9 cellular contexts compared by ENCODE assay signal in the genomic region with DNA sequence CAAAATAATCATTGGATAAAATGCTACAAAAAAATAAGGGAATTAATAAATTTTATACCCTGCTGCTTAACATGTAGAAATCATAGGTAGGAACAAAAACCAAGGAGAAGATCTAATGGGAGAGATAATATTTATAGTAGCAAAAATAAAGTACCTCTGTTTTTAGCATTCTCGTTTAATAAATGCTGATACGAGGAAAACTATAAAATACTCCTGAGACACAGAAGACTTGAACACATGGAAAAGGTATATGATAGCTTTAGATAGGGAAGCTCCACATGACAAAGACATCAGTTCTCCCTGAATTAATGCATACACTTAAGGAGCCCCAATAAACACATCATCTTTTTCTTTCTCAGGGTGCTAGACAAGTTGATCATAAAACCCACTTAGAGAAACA.
"Had no signal": no experiment of that assay in that cellular context is flagged by ENCODE, and none has a peak within 500 bp of the region (broad histone marks: within the 10 kb centered on the region; RNA-seq: fewer than 3 reads in every experiment).

No MANE protein-coding gene starts in this region.

- H2AFZ ChIP-seq: GM23338 had no signal

- DNase-seq: H9, HCEC 1CT, Karpas-422, KBM-7 had no signal

- FAIRE-seq: H1, H54, HTR-8/SVneo had no signal

- H3K4me2 ChIP-seq: GM23338, KMS-11 had no signal

- ATAC-seq: GM23338 had no signal

- H3K27ac ChIP-seq: KMS-11 had no signal

- H3K4me3 ChIP-seq: GM23338 had no signal

- H3K9ac ChIP-seq: KMS-11 had no signal
